ENCODE assay signal across 1 cellular context in genomic region chr2:73669976-73670375, GRCh38. TPM values are rescaled to one million over a fixed set of nuclear protein-coding genes. Genes with fewer than 3 reads are reported as not detected.
"Had no signal": no experiment of that assay in that cellular context is flagged by ENCODE, and none has a peak within 500 bp of the region (broad histone marks: within the 10 kb centered on the region; RNA-seq: fewer than 3 reads in every experiment).

No MANE protein-coding gene starts in this region.

RNA-seq across cellular contexts. Expression of gene NAT8, which starts 27.8 kb away (rescaled TPM):
- polyA plus RNA-seq: SK-N-SH had no signal
